ENCODE assay signal across 13 cellular contexts in genomic region chr6:113293106-113293505, GRCh38.
A peak's percentile ranks its signal among the peaks of the same experiment; 100 is the strongest.
DNase-seq lines count a peak whose midpoint lies in the region; ATAC-seq and TF ChIP-seq lines count a peak whose summit lies in the region.
"Had no signal": no experiment of that assay in that cellular context is flagged by ENCODE, and none has a peak within 500 bp of the region (broad histone marks: within the 10 kb centered on the region; RNA-seq: fewer than 3 reads in every experiment).

No MANE protein-coding gene starts in this region.

- H3K36me3 ChIP-seq in ascending aorta, result no peaks in the 10 kb centered on the region
- H3K36me3 ChIP-seq: gastroesophageal sphincter, HAP-1 had no signal

- no peaks in the 10 kb centered on the region for H3K4me1 ChIP-seq in ascending aorta
- H3K4me1 ChIP-seq: HAP-1 had no signal

- ATAC-seq in GM19328 (IDR thresholded peaks at IDR 0.05; ENCODE audit: unreplicated experiment), result peak; percentile 62
- peak; percentile 81 for ATAC-seq in HG02623 (IDR thresholded peaks at IDR 0.05; ENCODE audit: unreplicated experiment)
- peak; percentile 89 for ATAC-seq in HG03469 (IDR thresholded peaks at IDR 0.05; ENCODE audit: unreplicated experiment)
- ATAC-seq: gastroesophageal sphincter had no signal

- TF ChIP-seq CTCF in ascending aorta (IDR thresholded peaks at IDR 0.05), result no peak

- no peak overlapping the region for H3K4me3 ChIP-seq in ascending aorta
- H3K4me3 ChIP-seq: gastroesophageal sphincter, HAP-1, PC-9 had no signal

- H3K27ac ChIP-seq in ascending aorta, result no peak overlapping the region
- H3K27ac ChIP-seq: gastroesophageal sphincter, PC-9 had no signal

- H3K9me3 ChIP-seq in ascending aorta, result no peaks in the 10 kb centered on the region
- H3K9me3 ChIP-seq: gastroesophageal sphincter, HAP-1 had no signal

- intact Hi-C loops in ascending aorta (cut with DNase I), result no loop called here

- H3K27me3 ChIP-seq in ascending aorta, result no peaks in the 10 kb centered on the region
- H3K27me3 ChIP-seq: gastroesophageal sphincter had no signal

- DNase-seq in activated CD4-positive, CD25-positive, alpha-beta regulatory T cell (lab: John Stamatoyannopoulos, UW), result no peak
- DNase-seq in NCI-H774 (lab: John Stamatoyannopoulos, UW) (no peak), ascending aorta (ENCODE audit: low spot score in 2 of 2) (no peak), hippocampal formation (lab: John Stamatoyannopoulos, UW) (no peak)
- DNase-seq: activated CD8-positive, alpha-beta memory T cell treated with anti-CD3 and anti-CD28 coated beads for 24 hours; CD8-positive, alpha-beta memory T cell; NCI-H1694 treated with DMSO at 0.1 percent for 48 hours; PC-9 had no signal
